In the genomic region with DNA sequence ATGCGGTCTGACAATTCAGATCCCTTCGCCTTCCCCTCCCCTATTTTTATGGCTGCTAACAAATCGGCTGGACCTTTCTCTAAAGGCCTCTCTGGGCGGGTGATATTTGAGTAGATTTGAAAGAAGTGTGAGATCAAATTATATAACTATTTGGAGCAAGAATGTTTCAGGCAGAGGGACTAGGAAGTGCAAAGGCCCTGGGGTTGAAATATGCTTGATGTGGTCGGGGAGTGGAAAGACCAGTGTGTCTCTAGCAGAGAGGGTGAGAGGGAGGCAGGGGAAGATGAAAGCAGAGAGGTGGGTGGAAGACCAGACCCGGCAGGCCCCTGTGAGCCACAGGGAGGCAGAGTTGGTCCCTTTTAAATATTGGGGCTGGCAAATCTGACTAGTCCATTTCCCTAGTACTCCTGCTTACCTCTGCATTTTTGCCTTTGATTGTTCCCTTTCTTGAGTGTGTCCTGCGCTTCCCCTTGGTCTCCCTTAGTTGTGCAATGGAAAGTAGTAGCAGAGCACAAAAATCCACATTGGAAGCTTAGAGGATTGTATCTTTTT, we compare ENCODE assay signal across 14 cellular contexts. TPM values are rescaled to one million over a fixed set of nuclear protein-coding genes. Genes with fewer than 3 reads are reported as not detected.
A peak's percentile ranks its signal among the peaks of the same experiment; 100 is the strongest.
DNase-seq lines count a peak whose midpoint lies in the region; ATAC-seq and TF ChIP-seq lines count a peak whose summit lies in the region.
"Had no signal": no experiment of that assay in that cellular context is flagged by ENCODE, and none has a peak within 500 bp of the region (broad histone marks: within the 10 kb centered on the region; RNA-seq: fewer than 3 reads in every experiment).

No MANE protein-coding gene starts in this region.

- H3K36me3 Mint-ChIP-seq in CD14-positive monocyte (peaks cover 6 to 39% of the 10 kb centered on the region in 2 donors), osteocyte (ENCODE audit: unreplicated experiment) (no peaks in the 10 kb centered on the region)
- H3K36me3 Mint-ChIP-seq: stimulated activated memory B cell treated with anti-CD40 and anti-IgM and Interleukin-4, amounts not matched to agents 10 μg/mL and 1 μg/mL and 100 μg/mL, for 72 hours had no signal

- no peaks in the 10 kb centered on the region for H3K9me3 Mint-ChIP-seq in CD14-positive monocyte
- H3K9me3 Mint-ChIP-seq in osteocyte (ENCODE audit: unreplicated experiment), result no peaks in the 10 kb centered on the region
- H3K9me3 Mint-ChIP-seq: nephron progenitor cell; stimulated activated memory B cell treated with anti-CD40 and anti-IgM and Interleukin-4, amounts not matched to agents 10 μg/mL and 1 μg/mL and 100 μg/mL, for 72 hours had no signal

- intact Hi-C loops in CD14-positive monocyte (cut with micrococcal nuclease) (loop anchor here in 1 of 2 donors (10.0 kb wide), 1 partner anchor 189 kb away; no protein-coding TSS in a partner anchor), sigmoid colon (cut with DNase I) (no loop called here)

- no peak for TF ChIP-seq POLR2A in sigmoid colon (IDR thresholded peaks at IDR 0.05)

- H3K4me1 Mint-ChIP-seq in CD14-positive monocyte (peaks cover 45% of the 10 kb centered on the region), osteocyte (ENCODE audit: unreplicated experiment) (no peaks in the 10 kb centered on the region)
- H3K4me1 Mint-ChIP-seq: stimulated activated memory B cell treated with anti-CD40 and anti-IgM and Interleukin-4, amounts not matched to agents 10 μg/mL and 1 μg/mL and 100 μg/mL, for 72 hours had no signal

- H3K4me1 ChIP-seq in sigmoid colon, result peaks cover 0 to 15% (median 0%) of the 10 kb centered on the region in 4 donors
- H3K4me1 ChIP-seq: colonic mucosa had no signal

- DNase-seq in CD14-positive monocyte (ENCODE audit: low spot score), result no peak
- peak; percentile 42 for DNase-seq in ELF-1 (ENCODE audit: low read depth, low spot score)
- peak; percentile 27 for DNase-seq in UCSD-AML1 (lab: John Stamatoyannopoulos, UW; ENCODE audit: unreplicated experiment)
- DNase-seq in osteocyte (ENCODE audit: extremely low spot score, unreplicated experiment), result no peak
- no peak for DNase-seq in sigmoid colon
- DNase-seq in NCI-H2081 treated with DMSO at 0.1 percent for 48 hours (lab: John Stamatoyannopoulos, UW), result no peak
- DNase-seq: colonic mucosa, DMS79 treated with DMSO at 0.1 percent for 48 hours, NCI-H1105 treated with DMSO at 0.1 percent for 48 hours, nephron progenitor cell, OCI-M1 had no signal

- H3K4me3 Mint-ChIP-seq in CD14-positive monocyte (no peak overlapping the region), osteocyte (ENCODE audit: unreplicated experiment) (no peak overlapping the region)
- H3K4me3 Mint-ChIP-seq: nephron progenitor cell; stimulated activated memory B cell treated with anti-CD40 and anti-IgM and Interleukin-4, amounts not matched to agents 10 μg/mL and 1 μg/mL and 100 μg/mL, for 72 hours had no signal

- TF ChIP-seq CTCF in CD14-positive monocyte (IDR thresholded peaks at IDR 0.05) (peak; percentile 24), osteocyte (IDR thresholded peaks at IDR 0.05) (no peak), sigmoid colon (IDR thresholded peaks at IDR 0.05) (no peak)

- H3K4me3 ChIP-seq in sigmoid colon, result no peak overlapping the region
- H3K4me3 ChIP-seq: colonic mucosa had no signal

- H3K27me3 ChIP-seq in layer of hippocampus (ENCODE audit: control insufficient read depth, insufficient read depth, low read length) (no peaks in the 10 kb centered on the region), sigmoid colon (no peaks in the 10 kb centered on the region)
- H3K27me3 ChIP-seq: colonic mucosa had no signal

- H3K27ac Mint-ChIP-seq in CD14-positive monocyte, result peak overlapping the region; percentile 1 to 84 (median 68)
- no peak overlapping the region for H3K27ac Mint-ChIP-seq in osteocyte (ENCODE audit: unreplicated experiment)
- H3K27ac Mint-ChIP-seq: nephron progenitor cell; stimulated activated memory B cell treated with anti-CD40 and anti-IgM and Interleukin-4, amounts not matched to agents 10 μg/mL and 1 μg/mL and 100 μg/mL, for 72 hours had no signal

- no peaks in the 10 kb centered on the region for H3K9me3 ChIP-seq in sigmoid colon
- H3K9me3 ChIP-seq: colonic mucosa had no signal

- ATAC-seq in HG03139 (IDR thresholded peaks at IDR 0.05; ENCODE audit: unreplicated experiment), result no peak
- ATAC-seq: stimulated activated memory B cell treated with anti-CD40 and anti-IgM and Interleukin-4, amounts not matched to agents 10 μg/mL and 1 μg/mL and 100 μg/mL, for 72 hours had no signal

- H3K27ac ChIP-seq in layer of hippocampus (ENCODE audit: low read depth, low read length), result peak overlapping the region; percentile 96
- H3K27ac ChIP-seq in sigmoid colon, result no peak overlapping the region
- H3K27ac ChIP-seq: colonic mucosa had no signal

- 83 to 93% methylated on average over 7 of the region's 7 CpGs for WGBS in sigmoid colon, 2 donors

- H3K27me3 Mint-ChIP-seq in CD14-positive monocyte (ENCODE audit: low read depth in 3 of 3), result no peaks in the 10 kb centered on the region
- H3K27me3 Mint-ChIP-seq in osteocyte (ENCODE audit: unreplicated experiment), result no peaks in the 10 kb centered on the region
- H3K27me3 Mint-ChIP-seq: stimulated activated memory B cell treated with anti-CD40 and anti-IgM and Interleukin-4, amounts not matched to agents 10 μg/mL and 1 μg/mL and 100 μg/mL, for 72 hours had no signal

- no peak for TF ChIP-seq EP300 in sigmoid colon (IDR thresholded peaks at IDR 0.05)

- no peaks in the 10 kb centered on the region for H3K36me3 ChIP-seq in sigmoid colon
- H3K36me3 ChIP-seq: colonic mucosa had no signal

RNA-seq across cellular contexts. Expression of gene SLCO3A1, which starts 32.3 kb away (rescaled TPM):
- 10 to 100 TPM; 53.7 to 62.8 TPM for polyA plus RNA-seq in CD14-positive monocyte
- 0.86 and 1.3 TPM in 2 replicates for total RNA-seq in osteocyte
- 1 to 10 TPM; 3.7 to 5.7 (median 5.1) TPM for total RNA-seq in sigmoid colon
- polyA plus RNA-seq in sigmoid colon, result 10 to 100 TPM in 1 of 3 donors, 1 to 10 TPM in 2; 1.4 to 10.5 (median 2.4) TPM

Comparison
In these comparisons a context has a peak if more than half of its experiments do, and no peak if none do; other contexts are left out.
1. DNase-seq: peak in ELF-1 (single experiment) and UCSD-AML1 (single experiment); none in CD14-positive monocyte (single experiment), osteocyte (single experiment), sigmoid colon (single experiment) and NCI-H2081 treated with DMSO at 0.1 percent for 48 hours (single experiment).